15 cellular contexts compared by ENCODE assay signal in genomic region chr19:19602713-19603320, GRCh38. TPM values are rescaled to one million over a fixed set of nuclear protein-coding genes. Genes with fewer than 3 reads are reported as not detected.
DNase-seq lines count a peak whose midpoint lies in the region; ATAC-seq and TF ChIP-seq lines count a peak whose summit lies in the region.
"Had no signal": no experiment of that assay in that cellular context is flagged by ENCODE, and none has a peak within 500 bp of the region (broad histone marks: within the 10 kb centered on the region; RNA-seq: fewer than 3 reads in every experiment).

No MANE protein-coding gene starts in this region.

- peaks cover 32 to 34% of the 10 kb centered on the region in 2 donors for H3K4me1 Mint-ChIP-seq in natural killer cell treated with Interleukin-12 subunit alpha and Interleukin-12 subunit beta and Interleukin-15 and Interleukin-18, amount 100 ng/mL, for 72 hours (ENCODE audit: low read depth in 2 of 2)
- H3K4me1 Mint-ChIP-seq in natural killer cell = peaks cover 10 to 17% of the 10 kb centered on the region in 2 donors
- peaks cover 52% of the 10 kb centered on the region for H3K4me1 Mint-ChIP-seq in activated B cell treated with CpG ODN at 0.5 μM for 24 hours
- H3K4me1 Mint-ChIP-seq in progenitor cell of endocrine pancreas (ENCODE audit: low read depth) = no peaks in the 10 kb centered on the region

- H3K27ac Mint-ChIP-seq in natural killer cell treated with Interleukin-12 subunit alpha and Interleukin-12 subunit beta and Interleukin-15 and Interleukin-18, amount 100 ng/mL, for 72 hours = peak overlapping the region; percentile 80 to 81
- H3K27ac Mint-ChIP-seq in natural killer cell = no peak overlapping the region
- H3K27ac Mint-ChIP-seq in activated B cell treated with CpG ODN at 0.5 μM for 24 hours = peak overlapping the region; percentile 46
- no peak overlapping the region for H3K27ac Mint-ChIP-seq in progenitor cell of endocrine pancreas

- ATAC-seq in natural killer cell treated with Interleukin-12 subunit alpha and Interleukin-12 subunit beta and Interleukin-15 and Interleukin-18, amount 100 ng/mL, for 72 hours = no peak
- ATAC-seq in natural killer cell (no peak), activated B cell treated with CpG ODN at 0.5 μM for 24 hours (ENCODE audit: low read depth) (no peak), HG02571 (IDR thresholded peaks at IDR 0.05; ENCODE audit: unreplicated experiment) (no peak)

- peaks cover 8% of the 10 kb centered on the region for H3K36me3 Mint-ChIP-seq in natural killer cell treated with Interleukin-12 subunit alpha and Interleukin-12 subunit beta and Interleukin-15 and Interleukin-18, amount 100 ng/mL, for 72 hours
- H3K36me3 Mint-ChIP-seq in natural killer cell (no peaks in the 10 kb centered on the region), activated B cell treated with CpG ODN at 0.5 μM for 24 hours (ENCODE audit: low read depth) (peaks cover 13% of the 10 kb centered on the region), progenitor cell of endocrine pancreas (ENCODE audit: insufficient read depth) (no peaks in the 10 kb centered on the region)

- POLR2A ChIA-PET in activated B cell treated with CpG ODN at 0.5 μM for 24 hours (lab: Charles Lee) = interaction anchor here (0.7 to 1.1 kb wide), 2 partner anchors 18 to 26 kb away, joined by 3 to 4 read pairs; no protein-coding TSS in a partner anchor

- H3K4me3 ChIP-seq in epithelial cell of esophagus (ENCODE audit: low read length) = no peak overlapping the region
- H3K4me3 ChIP-seq: upper lobe of left lung had no signal

- H3K27me3 Mint-ChIP-seq in natural killer cell treated with Interleukin-12 subunit alpha and Interleukin-12 subunit beta and Interleukin-15 and Interleukin-18, amount 100 ng/mL, for 72 hours = no peaks in the 10 kb centered on the region
- H3K27me3 Mint-ChIP-seq in natural killer cell (ENCODE audit: low read depth in 2 of 2) = no peaks in the 10 kb centered on the region
- no peaks in the 10 kb centered on the region for H3K27me3 Mint-ChIP-seq in activated B cell treated with CpG ODN at 0.5 μM for 24 hours
- H3K27me3 Mint-ChIP-seq in progenitor cell of endocrine pancreas = no peaks in the 10 kb centered on the region

- intact Hi-C loops in natural killer cell (cut with micrococcal nuclease) = no loop called here
- intact Hi-C loops in activated B cell treated with CpG ODN at 0.5 μM for 24 hours (cut with micrococcal nuclease) = no loop called here

- no peaks in the 10 kb centered on the region for H3K9me3 Mint-ChIP-seq in natural killer cell treated with Interleukin-12 subunit alpha and Interleukin-12 subunit beta and Interleukin-15 and Interleukin-18, amount 100 ng/mL, for 72 hours
- H3K9me3 Mint-ChIP-seq in natural killer cell (no peaks in the 10 kb centered on the region), activated B cell treated with CpG ODN at 0.5 μM for 24 hours (no peaks in the 10 kb centered on the region), progenitor cell of endocrine pancreas (ENCODE audit: low read depth) (no peaks in the 10 kb centered on the region)

- DNase-seq in natural killer cell treated with Interleukin-12 subunit alpha and Interleukin-12 subunit beta and Interleukin-15 and Interleukin-18, amount 100 ng/mL, for 72 hours (ENCODE audit: low spot score) = no peak
- no peak for DNase-seq in natural killer cell
- no peak for DNase-seq in activated B cell treated with CpG ODN at 0.5 μM for 24 hours
- peak; percentile 50 for DNase-seq in epithelial cell of esophagus (ENCODE audit: low read depth)
- no peak for DNase-seq in activated gamma-delta T cell (lab: John Stamatoyannopoulos, UW)
- DNase-seq in progenitor cell of endocrine pancreas (ENCODE audit: low spot score, unreplicated experiment) = no peak
- no peak for DNase-seq in H4 (ENCODE audit: low spot score)
- DNase-seq: HCEC 1CT; head of caudate nucleus; kidney glomerular epithelial cell; NCI-H2171 treated with DMSO at 0.1 percent for 48 hours; stimulated activated CD4-positive, alpha-beta T cell treated with anti-CD3 and anti-CD28 coated beads, Interleukin-15, amount 100 ng/mL, for 24 hours; upper lobe of left lung had no signal

- TF ChIP-seq CTCF in natural killer cell (IDR thresholded peaks at IDR 0.05) (no peak), activated B cell treated with CpG ODN at 0.5 μM for 24 hours (IDR thresholded peaks at IDR 0.05) (no peak), epithelial cell of esophagus (IDR thresholded peaks at IDR 0.05; ENCODE audit: insufficient read depth, low read depth, low read length, missing control alignments) (peak; percentile 12), progenitor cell of endocrine pancreas (IDR thresholded peaks at IDR 0.05; ENCODE audit: unreplicated experiment) (no peak)

- CTCF ChIA-PET in activated B cell treated with CpG ODN at 0.5 μM for 24 hours (lab: Charles Lee) = no interaction called here

- peak overlapping the region; percentile 6 for H3K4me3 Mint-ChIP-seq in natural killer cell treated with Interleukin-12 subunit alpha and Interleukin-12 subunit beta and Interleukin-15 and Interleukin-18, amount 100 ng/mL, for 72 hours
- H3K4me3 Mint-ChIP-seq in natural killer cell (no peak overlapping the region), activated B cell treated with CpG ODN at 0.5 μM for 24 hours (no peak overlapping the region), progenitor cell of endocrine pancreas (ENCODE audit: low read depth) (no peak overlapping the region)

RNA-seq across cellular contexts. Expression of gene PBX4, which starts 15.7 kb away (rescaled TPM):
- total RNA-seq in natural killer cell treated with Interleukin-12 subunit alpha and Interleukin-12 subunit beta and Interleukin-15 and Interleukin-18, amount 100 ng/mL, for 72 hours = 10 to 100 TPM; 26.3 to 80.1 TPM
- 10 to 100 TPM; 10.7 to 15.9 (median 11.1) TPM for total RNA-seq in natural killer cell
- total RNA-seq in activated B cell treated with CpG ODN at 0.5 μM for 24 hours = 19.4 and 21.8 TPM in 2 replicates
- total RNA-seq in progenitor cell of endocrine pancreas = 5.0 and 5.2 TPM in 2 replicates
- 0.10 TPM in 1 of 2 replicates, not detected in the other for total RNA-seq in H4 (2014; rRNA removed; shearing (Covaris generic))
- total RNA-seq: endothelial cell of umbilical vein had no signal

RNA-seq across cellular contexts. Expression of gene LPAR2, which starts 25.2 kb away (rescaled TPM):
- total RNA-seq in natural killer cell treated with Interleukin-12 subunit alpha and Interleukin-12 subunit beta and Interleukin-15 and Interleukin-18, amount 100 ng/mL, for 72 hours = 10 to 100 TPM; 33.7 to 35.0 TPM
- total RNA-seq in natural killer cell (10 to 100 TPM; 52.1 to 81.5 (median 56.4) TPM), activated B cell treated with CpG ODN at 0.5 μM for 24 hours (29.0 and 33.7 TPM in 2 replicates), progenitor cell of endocrine pancreas (164 and 170 TPM in 2 replicates)
- total RNA-seq in H4 (2014; rRNA removed; shearing (Covaris generic)) = 0.16 and 0.72 TPM in 2 replicates

RNA-seq across cellular contexts. Expression of gene GMIP, which starts 40.6 kb away (rescaled TPM):
- 100 to 1,000 TPM in 1 of 2 donors, 10 to 100 TPM in 1; 87.2 to 112 TPM for total RNA-seq in natural killer cell treated with Interleukin-12 subunit alpha and Interleukin-12 subunit beta and Interleukin-15 and Interleukin-18, amount 100 ng/mL, for 72 hours
- total RNA-seq in natural killer cell (100 to 1,000 TPM; 134 to 188 (median 150) TPM), activated B cell treated with CpG ODN at 0.5 μM for 24 hours (129 and 130 TPM in 2 replicates), progenitor cell of endocrine pancreas (29.2 and 30.5 TPM in 2 replicates)
- 4.0 and 4.4 TPM in 2 replicates for total RNA-seq in H4 (2014; rRNA removed; shearing (Covaris generic))

Comparison
In these comparisons a context has a peak if more than half of its experiments do, and no peak if none do; other contexts are left out.
1. H3K27ac Mint-ChIP-seq: peak in natural killer cell treated with Interleukin-12 subunit alpha and Interleukin-12 subunit beta and Interleukin-15 and Interleukin-18, amount 100 ng/mL, for 72 hours (2 of 2) and activated B cell treated with CpG ODN at 0.5 μM for 24 hours (single experiment); none in natural killer cell (0 of 2) and progenitor cell of endocrine pancreas (single experiment).
2. RNA of gene LPAR2, which starts 25.2 kb away (total RNA-seq): 164 to 170 TPM in progenitor cell of endocrine pancreas, 52.1 to 81.5 TPM in natural killer cell, 33.7 to 35.0 TPM in natural killer cell treated with Interleukin-12 subunit alpha and Interleukin-12 subunit beta and Interleukin-15 and Interleukin-18, amount 100 ng/mL, for 72 hours and 29.0 to 33.7 TPM in activated B cell treated with CpG ODN at 0.5 μM for 24 hours; 0.16 to 0.72 TPM in H4; every median in the first group is over 10 times any median in the second.